Comparison of ENCODE assay signal across 20 cellular contexts in genomic region chr14:89469210-89470198, GRCh38. TPM values are rescaled to one million over a fixed set of nuclear protein-coding genes. Genes with fewer than 3 reads are reported as not detected.
DNase-seq lines count a peak whose midpoint lies in the region; ATAC-seq and TF ChIP-seq lines count a peak whose summit lies in the region.
"Had no signal": no experiment of that assay in that cellular context is flagged by ENCODE, and none has a peak within 500 bp of the region (broad histone marks: within the 10 kb centered on the region; RNA-seq: fewer than 3 reads in every experiment).

No MANE protein-coding gene starts in this region.

- no peak overlapping the region for H2BK12ac ChIP-seq in trophoblast cell (ENCODE audit: low read length)

- H3K36me3 ChIP-seq in trophoblast cell (ENCODE audit: control insufficient read depth in 1 of 2, insufficient read depth in 2 of 2, low read length in 2 of 2), result no peaks in the 10 kb centered on the region
- H3K36me3 ChIP-seq: prostate gland, SJSA1, vagina, WERI-Rb-1 had no signal

- H4K91ac ChIP-seq in trophoblast cell (ENCODE audit: low read depth, low read length), result peak overlapping the region; percentile 8

- H2BK120ac ChIP-seq in trophoblast cell (ENCODE audit: insufficient read depth, low read length, poor library complexity), result no peak overlapping the region

- H3K9me3 ChIP-seq in CD4-positive, alpha-beta T cell (ENCODE audit: control insufficient read depth, low read length), result no peaks in the 10 kb centered on the region
- H3K9me3 ChIP-seq in trophoblast cell (ENCODE audit: insufficient read depth, low read depth, low read length), result no peaks in the 10 kb centered on the region
- H3K9me3 ChIP-seq: prostate gland, SJSA1, vagina had no signal

- no peak overlapping the region for H2BK5ac ChIP-seq in trophoblast cell (ENCODE audit: low read depth, low read length, poor library complexity)

- H3K27me3 ChIP-seq in CD4-positive, alpha-beta T cell (ENCODE audit: control insufficient read depth, insufficient read depth, low read length), result no peaks in the 10 kb centered on the region
- no peaks in the 10 kb centered on the region for H3K27me3 ChIP-seq in trophoblast cell (ENCODE audit: insufficient read depth, low read length)
- H3K27me3 ChIP-seq: SJSA1, vagina had no signal

- WGBS in trophoblast cell (ENCODE audit: extremely low coverage, insufficient coverage, insufficient read length), result no CpG with 5 or more reads among the region's 18 CpGs

- no peak overlapping the region for H3K14ac ChIP-seq in trophoblast cell (ENCODE audit: low read length)

- H2AFZ ChIP-seq in trophoblast cell (ENCODE audit: insufficient read depth, low read length, poor library complexity), result no peak overlapping the region

- no peak overlapping the region for H4K8ac ChIP-seq in trophoblast cell (ENCODE audit: low read depth, low read length)

- no peak overlapping the region for H3K4me3 Mint-ChIP-seq in CD4-positive, alpha-beta T cell
- H3K4me3 Mint-ChIP-seq: activated naive CD8-positive, alpha-beta T cell treated with anti-CD3 and anti-CD28 coated beads for 36 hours had no signal

- no peak overlapping the region for H4K12ac ChIP-seq in trophoblast cell (ENCODE audit: low read depth, low read length)

- H3K4me2 ChIP-seq in trophoblast cell (ENCODE audit: low read length), result no peak overlapping the region
- H3K4me2 ChIP-seq: KMS-11 had no signal

- intact Hi-C loops in CD4-positive, alpha-beta T cell (cut with DNase I, micrococcal nuclease), result no loop called here

- peaks cover 57% of the 10 kb centered on the region for H3K4me1 Mint-ChIP-seq in CD4-positive, alpha-beta T cell (ENCODE audit: low read depth)

- H3K27me3 Mint-ChIP-seq in CD4-positive, alpha-beta T cell, result no peaks in the 10 kb centered on the region
- H3K27me3 Mint-ChIP-seq: activated naive CD8-positive, alpha-beta T cell treated with anti-CD3 and anti-CD28 coated beads for 36 hours had no signal

- peaks cover 0 to 2% of the 10 kb centered on the region in 2 experiments for H3K4me1 ChIP-seq in trophoblast cell (ENCODE audit: control insufficient read depth in 1 of 2, insufficient read depth in 2 of 2, low read length in 2 of 2)
- H3K4me1 ChIP-seq: prostate gland, SJSA1, vagina had no signal

- POLR2A ChIA-PET in CD4-positive, alpha-beta T cell (lab: Charles Lee), result no interaction called here

- H2AK5ac ChIP-seq in trophoblast cell (ENCODE audit: low read length), result no peak overlapping the region

- no peak for TF ChIP-seq CTCF in CD4-positive, alpha-beta T cell (IDR thresholded peaks at IDR 0.05)
- TF ChIP-seq CTCF in choroid plexus epithelial cell (conservative IDR thresholded peaks at IDR 0.05; ENCODE audit: low read depth, low read length), result no peak

- ATAC-seq in CD4-positive, alpha-beta T cell (ENCODE audit: poor library complexity), result no peak
- no peak for ATAC-seq in GM19452 (IDR thresholded peaks at IDR 0.05; ENCODE audit: unreplicated experiment)

- DNase-seq in CD4-positive, alpha-beta T cell, result no peak
- peak; percentile 71 for DNase-seq in MV-4-11 (lab: John Stamatoyannopoulos, UW)
- DNase-seq in choroid plexus epithelial cell (ENCODE audit: low read depth), result peak; percentile 28
- DNase-seq in trophoblast cell, result no peak
- DNase-seq in T-helper 9 cell, result no peak
- DNase-seq in NCI-H526 treated with DMSO at 0.1 percent for 48 hours (lab: John Stamatoyannopoulos, UW), result no peak
- no peak for DNase-seq in SHP77 (lab: John Stamatoyannopoulos, UW)
- DNase-seq: activated naive CD8-positive, alpha-beta T cell treated with anti-CD3 and anti-CD28 coated beads for 36 hours; cerebellar nuclear complex; EL; head of caudate nucleus; NCI-H1930; NCI-H748 treated with DMSO at 0.1 percent for 48 hours; stimulated activated CD8-positive, alpha-beta memory T cell treated with anti-CD3 and anti-CD28 coated beads, Interleukin-4, amount 100 ng/mL, for 48 hours; WERI-Rb-1 had no signal

- H3K36me3 Mint-ChIP-seq in CD4-positive, alpha-beta T cell (ENCODE audit: low read depth), result peaks cover 58% of the 10 kb centered on the region

- H3K27ac ChIP-seq in CD4-positive, alpha-beta T cell (ENCODE audit: low read depth, low read length), result no peak overlapping the region
- H3K27ac ChIP-seq in trophoblast cell (ENCODE audit: low read depth, low read length), result no peak overlapping the region
- H3K27ac ChIP-seq: KMS-11, prostate gland, SJSA1, vagina, WERI-Rb-1 had no signal

- H3K23ac ChIP-seq in trophoblast cell (ENCODE audit: low read length), result no peak overlapping the region

- H3K27ac Mint-ChIP-seq in CD4-positive, alpha-beta T cell, result peak overlapping the region; percentile 36
- H3K27ac Mint-ChIP-seq: activated naive CD8-positive, alpha-beta T cell treated with anti-CD3 and anti-CD28 coated beads for 36 hours had no signal

- H3K79me2 ChIP-seq in trophoblast cell (ENCODE audit: control insufficient read depth, insufficient read depth, low read length, poor library complexity), result no peaks in the 10 kb centered on the region

- CTCF ChIA-PET in CD4-positive, alpha-beta T cell (lab: Charles Lee), result no interaction called here

- H3K9me3 Mint-ChIP-seq in CD4-positive, alpha-beta T cell, result no peaks in the 10 kb centered on the region

- no peak overlapping the region for H3K9ac ChIP-seq in trophoblast cell (ENCODE audit: low read length)
- H3K9ac ChIP-seq: KMS-11 had no signal

- H3K79me1 ChIP-seq in trophoblast cell (ENCODE audit: low read length), result no peaks in the 10 kb centered on the region

- H3K18ac ChIP-seq in trophoblast cell (ENCODE audit: low read length), result no peak overlapping the region

- no peak overlapping the region for H3K4ac ChIP-seq in trophoblast cell (ENCODE audit: low read depth, low read length)

- no peak overlapping the region for H3K4me3 ChIP-seq in choroid plexus epithelial cell (ENCODE audit: low read depth, low read length)
- H3K4me3 ChIP-seq in trophoblast cell (ENCODE audit: low read depth, low read length), result no peak overlapping the region
- H3K4me3 ChIP-seq: prostate gland, SJSA1, vagina had no signal

RNA-seq across cellular contexts. Expression of gene FOXN3, which starts 52.5 kb away (rescaled TPM):
- 100 to 1,000 TPM; 124 to 127 TPM for total RNA-seq in CD4-positive, alpha-beta T cell
- 55.1 and 55.6 TPM in 2 replicates for polyA plus RNA-seq in trophoblast cell (2013)

Comparison
In these comparisons a context has a peak if more than half of its experiments do, and no peak if none do; other contexts are left out.
1. DNase-seq: peak in MV-4-11 (single experiment) and choroid plexus epithelial cell (single experiment); none in CD4-positive, alpha-beta T cell (0 of 10), trophoblast cell (0 of 2), T-helper 9 cell (single experiment), NCI-H526 treated with DMSO at 0.1 percent for 48 hours (single experiment) and SHP77 (0 of 2).